ENCODE assay signal across 11 cellular contexts in genomic region chr3:112459750-112460149, GRCh38. TPM values are rescaled to one million over a fixed set of nuclear protein-coding genes. Genes with fewer than 3 reads are reported as not detected.
A peak's percentile ranks its signal among the peaks of the same experiment; 100 is the strongest.
DNase-seq lines count a peak whose midpoint lies in the region; ATAC-seq lines count a peak whose summit lies in the region.
"Had no signal": no experiment of that assay in that cellular context is flagged by ENCODE, and none has a peak within 500 bp of the region (broad histone marks: within the 10 kb centered on the region; RNA-seq: fewer than 3 reads in every experiment).

No MANE protein-coding gene starts in this region.

- peak overlapping the region; percentile 93 for H3K27ac Mint-ChIP-seq in activated naive CD4-positive, alpha-beta T cell treated with anti-CD3 and anti-CD28 coated beads, Interleukin-2, amount 10 ng/mL, durations not matched to agents 7 days and 5 days
- H3K27ac Mint-ChIP-seq in T-cell: peak overlapping the region; percentile 66 to 89
- peak overlapping the region in 1 of 2 donors; percentile 14 for H3K27ac Mint-ChIP-seq in stimulated activated naive CD8-positive, alpha-beta T cell treated with anti-CD3 and anti-CD28 coated beads, Interleukin-15, amount 100 ng/mL, for 72 hours

- peaks cover 6% of the 10 kb centered on the region for H3K9me3 Mint-ChIP-seq in activated naive CD4-positive, alpha-beta T cell treated with anti-CD3 and anti-CD28 coated beads, Interleukin-2, amount 10 ng/mL, durations not matched to agents 7 days and 5 days
- no peaks in the 10 kb centered on the region for H3K9me3 Mint-ChIP-seq in T-cell
- peaks cover 0 to 7% of the 10 kb centered on the region in 2 donors for H3K9me3 Mint-ChIP-seq in stimulated activated naive CD8-positive, alpha-beta T cell treated with anti-CD3 and anti-CD28 coated beads, Interleukin-15, amount 100 ng/mL, for 72 hours

- H3K27me3 Mint-ChIP-seq in activated naive CD4-positive, alpha-beta T cell treated with anti-CD3 and anti-CD28 coated beads, Interleukin-2, amount 10 ng/mL, durations not matched to agents 7 days and 5 days: no peaks in the 10 kb centered on the region
- H3K27me3 Mint-ChIP-seq in T-cell: no peaks in the 10 kb centered on the region
- no peaks in the 10 kb centered on the region for H3K27me3 Mint-ChIP-seq in stimulated activated naive CD8-positive, alpha-beta T cell treated with anti-CD3 and anti-CD28 coated beads, Interleukin-15, amount 100 ng/mL, for 72 hours

- CTCF ChIA-PET in activated naive CD4-positive, alpha-beta T cell treated with anti-CD3 and anti-CD28 coated beads, Interleukin-2, amount 10 ng/mL, durations not matched to agents 7 days and 5 days (lab: Charles Lee): interaction anchor here (1.3 kb wide), 1 partner anchor 41 kb away, joined by 3 read pairs; no protein-coding TSS in a partner anchor
- CTCF ChIA-PET in T-cell (lab: Charles Lee): no interaction called here

- H3K36me3 Mint-ChIP-seq in activated naive CD4-positive, alpha-beta T cell treated with anti-CD3 and anti-CD28 coated beads, Interleukin-2, amount 10 ng/mL, durations not matched to agents 7 days and 5 days: peaks cover 62% of the 10 kb centered on the region
- H3K36me3 Mint-ChIP-seq in T-cell: no peaks in the 10 kb centered on the region

- H3K4me3 Mint-ChIP-seq in activated naive CD4-positive, alpha-beta T cell treated with anti-CD3 and anti-CD28 coated beads, Interleukin-2, amount 10 ng/mL, durations not matched to agents 7 days and 5 days: peak overlapping the region; percentile 58
- H3K4me3 Mint-ChIP-seq in T-cell: peak overlapping the region in 1 of 3 donors; percentile 61
- peak overlapping the region; percentile 25 to 72 for H3K4me3 Mint-ChIP-seq in stimulated activated naive CD8-positive, alpha-beta T cell treated with anti-CD3 and anti-CD28 coated beads, Interleukin-15, amount 100 ng/mL, for 72 hours

- peak; percentile 44 for ATAC-seq in HG02678 (IDR thresholded peaks at IDR 0.05; ENCODE audit: unreplicated experiment)
- ATAC-seq in T-cell (replicated peaks in 1 of 4): peak in 1 of 4 experiments; percentile 11
- peak; percentile 78 for ATAC-seq in stimulated activated naive CD8-positive, alpha-beta T cell treated with anti-CD3 and anti-CD28 coated beads, Interleukin-15, amount 100 ng/mL, for 72 hours
- ATAC-seq in GM21528 (IDR thresholded peaks at IDR 0.05; ENCODE audit: low FRiP score, unreplicated experiment): no peak

- peak; percentile 27 for DNase-seq in activated naive CD4-positive, alpha-beta T cell treated with anti-CD3 and anti-CD28 coated beads, Interleukin-2, amount 10 ng/mL, durations not matched to agents 7 days and 5 days
- DNase-seq in activated naive CD4-positive, alpha-beta T cell treated with Interleukin-2 at 50 U/mL for 16 hours: no peak
- DNase-seq in T-cell (no peak), SHP77 (lab: John Stamatoyannopoulos, UW) (no peak)
- DNase-seq in stimulated activated naive CD8-positive, alpha-beta T cell treated with anti-CD3 and anti-CD28 coated beads, Interleukin-15, amount 100 ng/mL, for 72 hours: no peak
- no peak for DNase-seq in activated effector memory CD4-positive, alpha-beta T cell treated with anti-CD3 and anti-CD28 coated beads, Interleukin-2, amount 50 U/mL, for 16 hours
- DNase-seq: cerebellar nuclear complex, SW 1271 had no signal

- peaks cover 68% of the 10 kb centered on the region for H3K4me1 Mint-ChIP-seq in activated naive CD4-positive, alpha-beta T cell treated with anti-CD3 and anti-CD28 coated beads, Interleukin-2, amount 10 ng/mL, durations not matched to agents 7 days and 5 days
- H3K4me1 Mint-ChIP-seq in T-cell: peaks cover 49 to 69% (median 58%) of the 10 kb centered on the region in 3 donors
- H3K4me1 Mint-ChIP-seq in stimulated activated naive CD8-positive, alpha-beta T cell treated with anti-CD3 and anti-CD28 coated beads, Interleukin-15, amount 100 ng/mL, for 72 hours: peaks cover 58% of the 10 kb centered on the region

- POLR2A ChIA-PET in T-cell (lab: Charles Lee): no interaction called here

RNA-seq across cellular contexts. Expression of gene BTLA, which starts 39.5 kb away (rescaled TPM):
- total RNA-seq in T-cell: 10 to 100 TPM; 11.5 to 16.9 (median 15.2) TPM
- total RNA-seq: NCI-H460 had no signal
